ENCODE assay signal across 10 cellular contexts in the genomic region with DNA sequence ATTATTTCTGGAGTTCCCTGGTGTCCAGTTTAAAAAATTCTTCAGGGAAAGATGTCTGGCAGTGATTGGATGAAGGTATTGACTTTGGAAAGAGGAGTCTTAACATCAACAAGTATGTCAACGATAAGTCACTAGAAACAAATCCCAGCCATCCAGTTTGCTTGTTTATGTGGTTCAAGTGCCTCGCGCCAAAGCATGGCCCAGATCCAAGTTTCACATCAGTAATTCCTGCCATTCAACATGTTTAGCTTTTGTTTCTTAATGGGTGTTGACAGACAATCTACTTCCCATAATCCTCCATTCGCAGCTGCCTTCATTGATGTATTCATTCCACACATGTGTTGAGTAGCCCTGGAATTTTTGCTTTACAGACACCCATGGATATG.
DNase-seq lines count a peak whose midpoint lies in the region; ATAC-seq and TF ChIP-seq lines count a peak whose summit lies in the region.
"Had no signal": no experiment of that assay in that cellular context is flagged by ENCODE, and none has a peak within 500 bp of the region (broad histone marks: within the 10 kb centered on the region; RNA-seq: fewer than 3 reads in every experiment).

No MANE protein-coding gene starts in this region.

- DNase-seq in Right ventricle myocardium superior (peak; percentile 51), Right ventricle myocardium inferior (ENCODE audit: missing footprints) (no peak), hepatic stellate cell (ENCODE audit: low spot score) (peak; percentile 56), NCI-H510A treated with DMSO at 0.1 percent for 48 hours (lab: John Stamatoyannopoulos, UW) (no peak), GM19238 (ENCODE audit: insufficient read length, low spot score) (no peak), SK-N-DZ (ENCODE audit: low spot score) (no peak)
- DNase-seq: ovary had no signal

- ATAC-seq in Right ventricle myocardium superior (ENCODE audit: poor library complexity) (peak; percentile 27), Right ventricle myocardium inferior (no peak), HG02763 (IDR thresholded peaks at IDR 0.05; ENCODE audit: unreplicated experiment) (no peak)
- ATAC-seq: HCT116 had no signal

- intact Hi-C loops in Right ventricle myocardium superior (cut with DNase I): no loop called here
- intact Hi-C loops in Right ventricle myocardium inferior (cut with DNase I): no loop called here

TF ChIP-seq in PFSK-1, 5 proteins besides CTCF, POLR2A, EP300 and RAD21:
- TF ChIP-seq TAF1 (IDR thresholded peaks at IDR 0.05; ENCODE audit: borderline replicate concordance, insufficient read depth, low read length) (peak; percentile 72; the same call in 1 of the 2 replicates), SIN3A (IDR thresholded peaks at IDR 0.05; ENCODE audit: borderline replicate concordance, insufficient read depth, low read length) (peak; percentile 99), POLR2AphosphoS5 (IDR thresholded peaks at IDR 0.05; ENCODE audit: low read depth, low read length) (peak; percentile 95), FOXP2 (optimal IDR thresholded peaks at IDR 0.05; ENCODE audit: borderline replicate concordance, extremely low read depth, extremely low read length, insufficient read depth) (peak; percentile 96)
- TF ChIP-seq, protein P1, sequence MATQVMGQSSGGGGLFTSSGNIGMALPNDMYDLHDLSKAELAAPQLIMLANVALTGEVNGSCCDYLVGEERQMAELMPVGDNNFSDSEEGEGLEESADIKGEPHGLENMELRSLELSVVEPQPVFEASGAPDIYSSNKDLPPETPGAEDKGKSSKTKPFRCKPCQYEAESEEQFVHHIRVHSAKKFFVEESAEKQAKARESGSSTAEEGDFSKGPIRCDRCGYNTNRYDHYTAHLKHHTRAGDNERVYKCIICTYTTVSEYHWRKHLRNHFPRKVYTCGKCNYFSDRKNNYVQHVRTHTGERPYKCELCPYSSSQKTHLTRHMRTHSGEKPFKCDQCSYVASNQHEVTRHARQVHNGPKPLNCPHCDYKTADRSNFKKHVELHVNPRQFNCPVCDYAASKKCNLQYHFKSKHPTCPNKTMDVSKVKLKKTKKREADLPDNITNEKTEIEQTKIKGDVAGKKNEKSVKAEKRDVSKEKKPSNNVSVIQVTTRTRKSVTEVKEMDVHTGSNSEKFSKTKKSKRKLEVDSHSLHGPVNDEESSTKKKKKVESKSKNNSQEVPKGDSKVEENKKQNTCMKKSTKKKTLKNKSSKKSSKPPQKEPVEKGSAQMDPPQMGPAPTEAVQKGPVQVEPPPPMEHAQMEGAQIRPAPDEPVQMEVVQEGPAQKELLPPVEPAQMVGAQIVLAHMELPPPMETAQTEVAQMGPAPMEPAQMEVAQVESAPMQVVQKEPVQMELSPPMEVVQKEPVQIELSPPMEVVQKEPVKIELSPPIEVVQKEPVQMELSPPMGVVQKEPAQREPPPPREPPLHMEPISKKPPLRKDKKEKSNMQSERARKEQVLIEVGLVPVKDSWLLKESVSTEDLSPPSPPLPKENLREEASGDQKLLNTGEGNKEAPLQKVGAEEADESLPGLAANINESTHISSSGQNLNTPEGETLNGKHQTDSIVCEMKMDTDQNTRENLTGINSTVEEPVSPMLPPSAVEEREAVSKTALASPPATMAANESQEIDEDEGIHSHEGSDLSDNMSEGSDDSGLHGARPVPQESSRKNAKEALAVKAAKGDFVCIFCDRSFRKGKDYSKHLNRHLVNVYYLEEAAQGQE (IDR thresholded peaks at IDR 0.05; ENCODE audit: insufficient read depth in 1 of 2, low read depth in 2 of 2, low read length in 2 of 2): peak in 1 of 2 experiments; percentile 76; a peak in 2 of 4 replicates

Comparison
In these comparisons a context has a peak if more than half of its experiments do, and no peak if none do; other contexts are left out.
1. DNase-seq: peak in Right ventricle myocardium superior (single experiment) and hepatic stellate cell (single experiment); none in Right ventricle myocardium inferior (single experiment), NCI-H510A treated with DMSO at 0.1 percent for 48 hours (single experiment), GM19238 (single experiment) and SK-N-DZ (single experiment).